9 cellular contexts compared by ENCODE assay signal in the genomic region with DNA sequence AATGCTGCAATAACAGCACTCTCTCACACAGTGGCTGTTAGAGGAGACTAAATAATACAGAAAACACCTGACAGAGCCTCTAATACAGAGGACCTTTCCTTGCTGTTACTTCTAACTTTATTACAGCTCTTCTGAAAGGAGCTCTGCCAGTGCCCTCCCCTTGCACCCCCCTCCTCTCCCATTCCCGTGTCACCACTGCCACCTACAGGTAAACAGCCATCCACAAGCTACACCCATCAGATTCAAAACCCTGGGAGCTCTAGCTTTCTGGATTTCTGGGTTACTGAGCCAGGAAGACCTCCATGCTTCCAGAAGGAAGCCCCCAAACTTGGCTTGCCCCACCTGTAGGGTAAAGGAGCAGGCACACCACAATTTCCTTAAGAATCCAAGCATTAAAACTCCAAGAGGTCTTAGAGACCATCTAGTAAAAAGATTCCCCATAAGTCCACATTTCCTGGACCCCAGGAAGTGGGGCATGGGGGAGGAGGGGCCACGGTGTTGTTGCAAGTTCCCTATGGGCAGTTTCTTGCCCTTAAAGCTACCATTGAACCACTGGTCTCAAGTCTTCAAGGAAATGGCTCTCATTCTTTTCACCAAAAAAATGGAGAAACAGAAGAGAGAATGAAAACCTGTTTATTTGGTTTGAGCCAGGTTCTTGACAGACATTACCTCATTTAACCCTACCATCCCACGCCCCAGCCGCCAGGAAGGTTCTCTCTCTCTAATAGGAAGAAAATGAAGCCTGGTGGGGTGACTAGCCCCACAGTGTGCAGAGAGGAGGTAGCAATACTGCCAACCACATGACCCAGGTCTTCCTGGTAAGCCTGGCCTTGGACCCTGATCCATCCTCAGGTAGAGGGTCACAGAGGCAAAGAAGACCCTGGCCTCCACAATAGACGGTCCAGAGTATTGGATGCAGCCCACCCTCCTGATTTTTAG. TPM values are rescaled to one million over a fixed set of nuclear protein-coding genes. Genes with fewer than 3 reads are reported as not detected.
DNase-seq lines count a peak whose midpoint lies in the region; ATAC-seq and TF ChIP-seq lines count a peak whose summit lies in the region.
"Had no signal": no experiment of that assay in that cellular context is flagged by ENCODE, and none has a peak within 500 bp of the region (broad histone marks: within the 10 kb centered on the region; RNA-seq: fewer than 3 reads in every experiment).

No MANE protein-coding gene starts in this region.

- POLR2A ChIA-PET in Panc1 (lab: Charles Lee) = interaction anchor here (0.6 to 1.0 kb wide), 2 partner anchors 54 to 108 kb away, joined by 6 to 8 read pairs; a partner anchor contains a TSS

- H3K4me3 Mint-ChIP-seq in activated T-cell treated with anti-CD3 and anti-CD28 coated beads, Interleukin-2, amount 50 U/mL, for 72 hours = no peak overlapping the region

- no peaks in the 10 kb centered on the region for H4K20me1 ChIP-seq in neural cell (ENCODE audit: insufficient read depth)

- no peaks in the 10 kb centered on the region for H3K27me3 ChIP-seq in HUES6 (ENCODE audit: control insufficient read depth, insufficient read depth, low read length)
- H3K27me3 ChIP-seq in Panc1 (ENCODE audit: control insufficient read depth, insufficient read depth, low read length) = no peaks in the 10 kb centered on the region
- no peaks in the 10 kb centered on the region for H3K27me3 ChIP-seq in neural cell (ENCODE audit: insufficient read depth, low read depth, low read length)

- TF ChIP-seq EP300 in neural cell (conservative IDR thresholded peaks at IDR 0.05; ENCODE audit: poor library complexity, severe bottlenecking) = no peak

- H3K36me3 Mint-ChIP-seq in activated T-cell treated with anti-CD3 and anti-CD28 coated beads, Interleukin-2, amount 50 U/mL, for 72 hours (ENCODE audit: insufficient read depth in 2 of 2) = no peaks in the 10 kb centered on the region

- CTCF ChIA-PET in Panc1 (lab: Charles Lee) = interaction anchor here (0.5 to 1.4 kb wide), 11 partner anchors 20 to 238 kb away, joined by 3 to 15 read pairs (median 4); no protein-coding TSS in a partner anchor

- H3K79me2 ChIP-seq in neural cell (replicated peaks; ENCODE audit: insufficient read depth, low read length) = peaks cover 11% of the 10 kb centered on the region

- BruUV-seq in Panc1 (replicated peaks; lab: Mats Ljungman, UMichigan) = no TSS peak

- peak; percentile 80 for DNase-seq in COLO829 (ENCODE audit: low spot score)
- DNase-seq in Panc1 (ENCODE audit: low read depth, low spot score) = no peak
- DNase-seq in activated T-cell treated with anti-CD3 and anti-CD28 coated beads, Interleukin-2, amount 50 U/mL, for 72 hours = peak; percentile 66 to 70
- DNase-seq in fibroblast of peridontal ligament (ENCODE audit: extremely low read depth) = peak; percentile 77
- peak in 41 of 49 donors; percentile 16 to 80 (median 57) for DNase-seq in substantia nigra (lab: John Stamatoyannopoulos, UW)

- no peaks in the 10 kb centered on the region for H3K9me3 Mint-ChIP-seq in activated T-cell treated with anti-CD3 and anti-CD28 coated beads, Interleukin-2, amount 50 U/mL, for 72 hours

- peaks cover 19% of the 10 kb centered on the region for H3K4me1 Mint-ChIP-seq in activated T-cell treated with anti-CD3 and anti-CD28 coated beads, Interleukin-2, amount 50 U/mL, for 72 hours (ENCODE audit: low read depth)

- in situ Hi-C loops in Panc1 (cut with HindIII; ENCODE audit: low pct_unique_long_range_greater_than_20kb, low sequenced_read_pairs) = no loop called here

- H3K9me3 ChIP-seq in HUES6 (ENCODE audit: control insufficient read depth, insufficient read depth, low read depth, low read length) (no peaks in the 10 kb centered on the region), Panc1 (ENCODE audit: control insufficient read depth, insufficient read depth, low read depth, low read length) (no peaks in the 10 kb centered on the region), neural cell (ENCODE audit: low read length) (no peaks in the 10 kb centered on the region)

- intact Hi-C loops in Panc1 (cut with micrococcal nuclease; ENCODE audit: unreplicated experiment) = loop anchor here (5.0 kb wide), 1 partner anchor 38 kb away; no protein-coding TSS in a partner anchor

- no peak overlapping the region for H3K4me2 ChIP-seq in neural cell (ENCODE audit: low read length)

- no peaks in the 10 kb centered on the region for H3K9me2 ChIP-seq in neural cell (ENCODE audit: insufficient read depth, low read length)

- H3F3A ChIP-seq in neural cell (ENCODE audit: insufficient read depth, low read length, poor library complexity, severe bottlenecking) = no peaks in the 10 kb centered on the region

- TF ChIP-seq RAD21 in neural cell (conservative IDR thresholded peaks at IDR 0.05) = peak; percentile 94

- H3K9ac ChIP-seq in HUES6 (ENCODE audit: low read length) = no peak overlapping the region
- H3K9ac ChIP-seq in neural cell (ENCODE audit: low read length) = no peak overlapping the region

- no peak overlapping the region for H3K27ac Mint-ChIP-seq in activated T-cell treated with anti-CD3 and anti-CD28 coated beads, Interleukin-2, amount 50 U/mL, for 72 hours

- no peak overlapping the region for H2AFZ ChIP-seq in neural cell (ENCODE audit: low read depth, low read length)

- ATAC-seq in Panc1 (peak; percentile 68), GM19351 (IDR thresholded peaks at IDR 0.05; ENCODE audit: unreplicated experiment) (no peak)
- peak; percentile 85 to 86 for ATAC-seq in activated T-cell treated with anti-CD3 and anti-CD28 coated beads, Interleukin-2, amount 50 U/mL, for 72 hours (replicated peaks in 1 of 2)

- H3K4me3 ChIP-seq in HUES6 (ENCODE audit: low read depth, low read length) (no peak overlapping the region), Panc1 (ENCODE audit: low read depth in 2 of 2, low read length in 2 of 2) (no peak overlapping the region), neural cell (ENCODE audit: low read length) (no peak overlapping the region)

- H3K36me3 ChIP-seq in HUES6 (ENCODE audit: control insufficient read depth, insufficient read depth, low read length) = no peaks in the 10 kb centered on the region
- no peaks in the 10 kb centered on the region for H3K36me3 ChIP-seq in Panc1 (ENCODE audit: control insufficient read depth, insufficient read depth, low read length)
- no peaks in the 10 kb centered on the region for H3K36me3 ChIP-seq in neural cell (ENCODE audit: insufficient read depth, low read length)

- H3K27me3 Mint-ChIP-seq in activated T-cell treated with anti-CD3 and anti-CD28 coated beads, Interleukin-2, amount 50 U/mL, for 72 hours (ENCODE audit: low read depth) = no peaks in the 10 kb centered on the region

- H3K27ac ChIP-seq in HUES6 (ENCODE audit: low read depth, low read length) (peak overlapping the region; percentile 26; the same call in 1 of the 2 replicates), Panc1 (ENCODE audit: low read length) (peak overlapping the region; percentile 98), neural cell (ENCODE audit: low read length) (no peak overlapping the region), substantia nigra (ENCODE audit: low read depth, low read length, poor library complexity, severe bottlenecking) (peak overlapping the region; percentile 24)

- peak; percentile 88 for TF ChIP-seq CTCF in Panc1 (IDR thresholded peaks at IDR 0.05)
- peak; percentile 90 for TF ChIP-seq CTCF in neural cell (IDR thresholded peaks at IDR 0.05; ENCODE audit: poor library complexity, severe bottlenecking)

- H3K4me1 ChIP-seq in HUES6 (ENCODE audit: control insufficient read depth, insufficient read depth, low read length) = peaks cover 40% of the 10 kb centered on the region
- H3K4me1 ChIP-seq in Panc1 (ENCODE audit: control insufficient read depth, insufficient read depth, low read length) = peaks cover 54% of the 10 kb centered on the region

TF ChIP-seq in neural cell, 6 proteins besides CTCF, POLR2A, EP300 and RAD21:
- TF ChIP-seq, protein P1, sequence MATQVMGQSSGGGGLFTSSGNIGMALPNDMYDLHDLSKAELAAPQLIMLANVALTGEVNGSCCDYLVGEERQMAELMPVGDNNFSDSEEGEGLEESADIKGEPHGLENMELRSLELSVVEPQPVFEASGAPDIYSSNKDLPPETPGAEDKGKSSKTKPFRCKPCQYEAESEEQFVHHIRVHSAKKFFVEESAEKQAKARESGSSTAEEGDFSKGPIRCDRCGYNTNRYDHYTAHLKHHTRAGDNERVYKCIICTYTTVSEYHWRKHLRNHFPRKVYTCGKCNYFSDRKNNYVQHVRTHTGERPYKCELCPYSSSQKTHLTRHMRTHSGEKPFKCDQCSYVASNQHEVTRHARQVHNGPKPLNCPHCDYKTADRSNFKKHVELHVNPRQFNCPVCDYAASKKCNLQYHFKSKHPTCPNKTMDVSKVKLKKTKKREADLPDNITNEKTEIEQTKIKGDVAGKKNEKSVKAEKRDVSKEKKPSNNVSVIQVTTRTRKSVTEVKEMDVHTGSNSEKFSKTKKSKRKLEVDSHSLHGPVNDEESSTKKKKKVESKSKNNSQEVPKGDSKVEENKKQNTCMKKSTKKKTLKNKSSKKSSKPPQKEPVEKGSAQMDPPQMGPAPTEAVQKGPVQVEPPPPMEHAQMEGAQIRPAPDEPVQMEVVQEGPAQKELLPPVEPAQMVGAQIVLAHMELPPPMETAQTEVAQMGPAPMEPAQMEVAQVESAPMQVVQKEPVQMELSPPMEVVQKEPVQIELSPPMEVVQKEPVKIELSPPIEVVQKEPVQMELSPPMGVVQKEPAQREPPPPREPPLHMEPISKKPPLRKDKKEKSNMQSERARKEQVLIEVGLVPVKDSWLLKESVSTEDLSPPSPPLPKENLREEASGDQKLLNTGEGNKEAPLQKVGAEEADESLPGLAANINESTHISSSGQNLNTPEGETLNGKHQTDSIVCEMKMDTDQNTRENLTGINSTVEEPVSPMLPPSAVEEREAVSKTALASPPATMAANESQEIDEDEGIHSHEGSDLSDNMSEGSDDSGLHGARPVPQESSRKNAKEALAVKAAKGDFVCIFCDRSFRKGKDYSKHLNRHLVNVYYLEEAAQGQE (IDR thresholded peaks at IDR 0.05; ENCODE audit: borderline replicate concordance) = no peak
- no peak for TF ChIP-seq TAF1 (IDR thresholded peaks at IDR 0.05; ENCODE audit: low read depth)
- peak; percentile 85 for TF ChIP-seq SMC3 (conservative IDR thresholded peaks at IDR 0.05; ENCODE audit: poor library complexity)
- TF ChIP-seq POLR2AphosphoS5 (IDR thresholded peaks at IDR 0.05) = no peak
- no peak for TF ChIP-seq EZH2 (IDR thresholded peaks at IDR 0.05; ENCODE audit: borderline replicate concordance, insufficient read depth, low read length, poor library complexity, severe bottlenecking)
- TF ChIP-seq MXI1 (conservative IDR thresholded peaks at IDR 0.05; ENCODE audit: poor library complexity, severe bottlenecking) = peak; percentile 26

RNA-seq across cellular contexts. Expression of a gene that starts 52.8 kb away (rescaled TPM):
- 45.2 TPM for total RNA-seq in Panc1 (2021; ENCODE audit: unreplicated experiment)
- polyA plus RNA-seq in Panc1 (2012; ENCODE audit: insufficient read length) = 39.0 TPM
- 10 to 100 TPM; 23.7 to 26.9 TPM for total RNA-seq in activated T-cell treated with anti-CD3 and anti-CD28 coated beads, Interleukin-2, amount 50 U/mL, for 72 hours
- polyA plus RNA-seq in neural cell = 40.9 and 53.4 TPM in 2 replicates
- 53.1 and 57.1 TPM in 2 replicates for polyA minus RNA-seq in neural cell

RNA-seq across cellular contexts. Expression of a gene that starts 53.2 kb away (rescaled TPM):
- total RNA-seq in Panc1 (2021; ENCODE audit: unreplicated experiment) = 3.6 TPM
- polyA plus RNA-seq in Panc1 (2012; ENCODE audit: insufficient read length) = 3.7 TPM
- total RNA-seq in activated T-cell treated with anti-CD3 and anti-CD28 coated beads, Interleukin-2, amount 50 U/mL, for 72 hours = under 1 TPM; 0.39 to 0.43 TPM
- 1.3 and 1.9 TPM in 2 replicates for polyA plus RNA-seq in neural cell
- 0.23 and 0.73 TPM in 2 replicates for polyA minus RNA-seq in neural cell
- total RNA-seq: T-helper 2 cell treated with Interferon-gamma antibody and Interleukin-4, amounts not matched to agents 100 ng/mL and 5 ng/mL, for 36 hours had no signal
